ENCODE assay signal across 20 cellular contexts in the genomic region with DNA sequence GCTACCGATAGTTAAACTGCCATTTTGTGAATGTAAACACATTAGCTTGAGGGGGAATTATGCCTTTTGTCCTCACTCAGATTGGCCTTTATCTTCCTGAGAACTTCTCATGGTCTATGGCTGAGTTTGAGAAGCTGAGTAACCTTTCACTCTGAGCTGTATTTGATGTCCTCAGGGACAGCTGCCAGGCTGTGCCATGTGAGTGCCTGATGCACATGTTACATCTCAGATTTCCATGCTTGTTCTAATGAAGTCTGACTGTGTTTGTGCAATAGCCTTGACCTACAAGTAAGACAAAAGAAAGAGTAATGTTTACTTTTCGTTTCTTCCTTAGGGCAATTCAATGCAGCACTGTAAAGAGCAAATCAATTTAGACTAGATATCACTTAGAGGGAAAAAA. TPM values are rescaled to one million over a fixed set of nuclear protein-coding genes. Genes with fewer than 3 reads are reported as not detected.
DNase-seq lines count a peak whose midpoint lies in the region; ATAC-seq and TF ChIP-seq lines count a peak whose summit lies in the region.
"Had no signal": no experiment of that assay in that cellular context is flagged by ENCODE, and none has a peak within 500 bp of the region (broad histone marks: within the 10 kb centered on the region; RNA-seq: fewer than 3 reads in every experiment).

No MANE protein-coding gene starts in this region.

- peak; percentile 15 for DNase-seq in BE2C
- peak; percentile 7 for DNase-seq in HT1080 (ENCODE audit: low read depth)
- peak; percentile 40 for DNase-seq in NCI-H345 (lab: John Stamatoyannopoulos, UW)
- peak; percentile 8 for DNase-seq in fibroblast of mammary gland (ENCODE audit: low read depth)
- DNase-seq in kidney glomerular epithelial cell (lab: John Stamatoyannopoulos, UW), result no peak
- no peak for DNase-seq in Caco-2
- DNase-seq: activated CD4-positive, alpha-beta T cell treated with anti-CD3 and anti-CD28 coated beads for 4 hours; activated CD8-positive, alpha-beta memory T cell treated with anti-CD3 and anti-CD28 coated beads, Interleukin-2, amount 50 U/mL, for 4 hours; activated effector memory CD4-positive, alpha-beta T cell treated with Interleukin-2 at 50 U/mL for 16 hours; amniotic stem cell; CD8-positive, alpha-beta memory T cell; effector CD8-positive, alpha-beta T cell; NCI-H1048; stimulated activated naive CD4-positive, alpha-beta T cell treated with Interleukin-2 at 50 U/mL for 16 hours; trophoblast cell had no signal

- H3K4me1 ChIP-seq in BE2C, result peaks cover 17% of the 10 kb centered on the region
- H3K4me1 ChIP-seq in Caco-2, result no peaks in the 10 kb centered on the region

- CTCF ChIA-PET in Caco-2 (lab: Charles Lee), result no interaction called here

- no peaks in the 10 kb centered on the region for H3K27me3 ChIP-seq in BE2C
- H3K27me3 ChIP-seq in Caco-2 (replicated peaks; ENCODE audit: control insufficient read depth, insufficient read depth, low read length), result no peaks in the 10 kb centered on the region; the same call in 1 of the 2 replicates

- TF ChIP-seq CTCF in BE2C (IDR thresholded peaks at IDR 0.05; ENCODE audit: low read depth, low read length) (no peak), fibroblast of mammary gland (conservative IDR thresholded peaks at IDR 0.05; ENCODE audit: control insufficient read depth, insufficient read depth, low read depth, low read length) (no peak), Caco-2 (IDR thresholded peaks at IDR 0.05; ENCODE audit: insufficient read depth in 1 of 2, low read depth in 1 of 2, low read length in 1 of 2, severe bottlenecking in 1 of 2, unreplicated experiment in 1 of 2) (no peak)

- no peaks in the 10 kb centered on the region for H3K9me3 ChIP-seq in BE2C
- no peaks in the 10 kb centered on the region for H3K9me3 ChIP-seq in Caco-2

- H3K27me3 Mint-ChIP-seq in Caco-2 (ENCODE audit: insufficient read depth, unreplicated experiment), result peaks cover 6% of the 10 kb centered on the region

- H3K9me3 Mint-ChIP-seq in Caco-2 (ENCODE audit: unreplicated experiment), result no peaks in the 10 kb centered on the region
- H3K9me3 Mint-ChIP-seq: CD8-positive, alpha-beta memory T cell had no signal

- no peak overlapping the region for H3K27ac Mint-ChIP-seq in Caco-2 (ENCODE audit: unreplicated experiment)
- H3K27ac Mint-ChIP-seq: CD8-positive, alpha-beta memory T cell had no signal

- H3K4me3 Mint-ChIP-seq in Caco-2 (ENCODE audit: unreplicated experiment), result no peak overlapping the region
- H3K4me3 Mint-ChIP-seq: CD8-positive, alpha-beta memory T cell had no signal

- POLR2A ChIA-PET in Caco-2 (lab: Charles Lee), result no interaction called here

- BruUV-seq in Caco-2 (replicated peaks; lab: Mats Ljungman, UMichigan), result no TSS peak

- intact Hi-C loops in Caco-2 (cut with micrococcal nuclease; ENCODE audit: unreplicated experiment), result no loop called here

- no peaks in the 10 kb centered on the region for H3K36me3 Mint-ChIP-seq in Caco-2 (ENCODE audit: insufficient read depth, unreplicated experiment)
- H3K36me3 Mint-ChIP-seq: CD8-positive, alpha-beta memory T cell had no signal

- H3K36me3 ChIP-seq in BE2C (no peaks in the 10 kb centered on the region), Caco-2 (ENCODE audit: control insufficient read depth, insufficient read depth, low read length) (no peaks in the 10 kb centered on the region)

- H3K4me3 ChIP-seq in BE2C (ENCODE audit: low read depth, low read length) (no peak overlapping the region), fibroblast of mammary gland (ENCODE audit: control insufficient read depth, low read depth, low read length) (no peak overlapping the region), Caco-2 (ENCODE audit: low read depth, low read length) (no peak overlapping the region)
- H3K4me3 ChIP-seq: lung had no signal

- no peaks in the 10 kb centered on the region for H3K4me1 Mint-ChIP-seq in Caco-2 (ENCODE audit: low read depth, unreplicated experiment)
- H3K4me1 Mint-ChIP-seq: CD8-positive, alpha-beta memory T cell had no signal

- ATAC-seq in GM18517 (IDR thresholded peaks at IDR 0.05; ENCODE audit: unreplicated experiment), result no peak
- no peak for ATAC-seq in HG02588 (IDR thresholded peaks at IDR 0.05; ENCODE audit: unreplicated experiment)
- ATAC-seq: HCT116, sciatic nerve had no signal

RNA-seq across cellular contexts. Expression of a gene that starts 44.1 kb away (rescaled TPM):
- polyA plus RNA-seq in BE2C (2012; ENCODE audit: insufficient read depth, insufficient read length, low read depth), result 38.1 TPM
- 7.3 and 8.3 TPM in 2 replicates for total RNA-seq in HT1080 (2014; rRNA removed; shearing (Covaris generic))
- polyA plus RNA-seq in HT1080 (2015; cell fraction: cytosol; rRNA removed), result 6.6 and 11.4 TPM in 2 replicates
- polyA plus RNA-seq in HT1080 (2015; cell fraction: nucleus; rRNA removed), result 8.7 and 12.1 TPM in 2 replicates
- 2.0 and 3.2 TPM in 2 replicates for total RNA-seq in Caco-2 (2022)

Comparison
In these comparisons a context has a peak if more than half of its experiments do, and no peak if none do; other contexts are left out.
1. DNase-seq: peak in BE2C (single experiment), HT1080 (single experiment), NCI-H345 (single experiment) and fibroblast of mammary gland (single experiment); none in kidney glomerular epithelial cell (single experiment) and Caco-2 (0 of 2).